36 cellular contexts compared by ENCODE assay signal in the genomic region with DNA sequence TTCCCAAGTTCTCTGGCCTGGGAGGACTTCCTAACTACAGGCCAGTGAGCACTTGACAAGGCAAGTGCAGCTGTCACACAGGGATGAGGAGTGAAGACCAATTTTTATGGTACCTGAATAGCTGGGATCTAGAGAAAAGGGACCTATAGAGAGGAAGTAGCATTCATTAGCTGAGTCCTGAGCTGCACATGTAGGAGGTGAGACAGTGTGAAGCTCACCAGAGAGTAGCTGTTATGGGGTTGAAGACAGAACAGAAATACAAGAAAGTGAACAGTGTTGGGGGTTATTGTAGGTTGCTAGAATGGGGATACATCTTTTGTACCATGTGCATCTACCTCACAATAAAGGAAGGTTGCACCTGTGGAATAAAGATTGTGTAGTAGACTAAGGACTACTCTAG. TPM values are rescaled to one million over a fixed set of nuclear protein-coding genes. Genes with fewer than 3 reads are reported as not detected.
"Had no signal": no experiment of that assay in that cellular context is flagged by ENCODE, and none has a peak within 500 bp of the region (broad histone marks: within the 10 kb centered on the region; RNA-seq: fewer than 3 reads in every experiment).

No MANE protein-coding gene starts in this region.

- H3K4me2 ChIP-seq: KMS-11 had no signal

- H3K9ac ChIP-seq: KMS-11 had no signal

- H3K27ac ChIP-seq: KMS-11 had no signal

- H3K36me3 ChIP-seq: MG63 had no signal

- H3K9me3 ChIP-seq: MG63 had no signal

- DNase-seq: Karpas-422, Kasumi-1, KG1, MG63, MM.1S, MV-4-11, NCI-H1048, NCI-H1092, NCI-H1092 treated with DMSO at 0.1 percent for 48 hours, NCI-H1105, NCI-H1105 treated with DMSO at 0.1 percent for 48 hours, NCI-H1417, NCI-H1417 treated with DMSO at 0.1 percent for 48 hours, NCI-H1436, NCI-H1436 treated with DMSO at 0.1 percent for 48 hours, NCI-H146, NCI-H1694, NCI-H1694 treated with DMSO at 0.1 percent for 48 hours, NCI-H187, NCI-H187 treated with DMSO at 0.1 percent for 48 hours, NCI-H1930, NCI-H2029, NCI-H2029 treated with DMSO at 0.1 percent for 48 hours, NCI-H2081, NCI-H2081 treated with DMSO at 0.1 percent for 48 hours, NCI-H2107, NCI-H2171, NCI-H2171 treated with DMSO at 0.1 percent for 48 hours, NCI-H2227 treated with DMSO at 0.1 percent for 48 hours, NCI-H226, NCI-H345, NCI-H446, NCI-H446 treated with DMSO at 0.1 percent for 48 hours had no signal

- H3K27me3 ChIP-seq: MG63 had no signal

- H3K4me3 ChIP-seq: MG63 had no signal

RNA-seq across cellular contexts. Expression of a gene that starts 37.7 kb away (rescaled TPM):
- total RNA-seq: M059J, NCI-H460 had no signal
